Comparison of ENCODE assay signal across 18 cellular contexts in the genomic region with DNA sequence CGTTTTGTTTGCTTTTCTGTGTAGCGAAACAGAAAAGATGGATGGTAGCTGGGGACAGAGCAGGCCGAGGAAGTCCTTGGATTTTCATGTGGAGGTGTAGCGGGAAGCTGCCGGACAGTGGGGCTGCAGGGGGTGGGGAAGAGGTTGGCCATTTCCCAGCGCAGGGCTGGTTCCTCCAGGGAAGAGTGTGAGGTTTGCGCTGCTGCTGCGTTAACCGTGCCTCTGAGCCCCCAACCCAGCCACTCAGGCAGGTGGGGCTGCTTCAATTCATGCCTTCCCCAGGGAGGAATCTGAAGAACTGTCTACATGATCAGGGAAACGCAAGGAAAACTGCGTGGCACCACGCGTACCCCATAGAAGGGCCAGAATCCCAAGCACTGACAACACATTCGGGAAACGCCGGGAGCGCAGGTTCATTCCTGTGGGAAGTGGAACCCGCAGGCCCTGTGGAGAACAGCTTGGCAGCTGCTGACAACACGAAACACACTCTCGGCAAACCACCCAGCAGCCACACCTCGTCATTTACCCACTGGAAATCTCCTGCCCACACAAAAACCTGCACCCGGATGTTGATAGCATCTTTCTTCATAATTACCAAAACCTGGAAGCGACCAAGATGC. TPM values are rescaled to one million over a fixed set of nuclear protein-coding genes. Genes with fewer than 3 reads are reported as not detected.
DNase-seq lines count a peak whose midpoint lies in the region; ATAC-seq, FAIRE-seq and TF ChIP-seq lines count a peak whose summit lies in the region.
"Had no signal": no experiment of that assay in that cellular context is flagged by ENCODE, and none has a peak within 500 bp of the region (broad histone marks: within the 10 kb centered on the region; RNA-seq: fewer than 3 reads in every experiment).

No MANE protein-coding gene starts in this region.

- no peak for DNase-seq in activated CD4-positive, alpha-beta T cell treated with anti-CD3 and anti-CD28 coated beads, Interleukin-2, amount 10 ng/mL, durations not matched to agents 24 days and 14 days
- no peak for DNase-seq in activated CD4-positive, alpha-beta T cell treated with anti-CD3 and anti-CD28 coated beads for 1 hour
- DNase-seq in caudate nucleus (lab: John Stamatoyannopoulos, UW), result peak in 1 of 61 donors; percentile 39
- no peak for DNase-seq in neural crest cell (ENCODE audit: low read depth, low spot score)
- DNase-seq in NCI-H2107 treated with DMSO at 0.1 percent for 48 hours (lab: John Stamatoyannopoulos, UW; ENCODE audit: unreplicated experiment), result no peak
- DNase-seq in HTR-8/SVneo (ENCODE audit: insufficient read length, low spot score), result no peak
- no peak for DNase-seq in activated CD4-positive, alpha-beta T cell treated with anti-CD3 and anti-CD28 coated beads, Interleukin-2, amount 50 U/mL, for 4 hours
- DNase-seq: activated naive CD8-positive, alpha-beta T cell treated with anti-CD3 and anti-CD28 coated beads for 36 hours; activated T-cell treated with anti-CD3 and anti-CD28 coated beads, Interleukin-2, amount 50 U/mL, for 1 hour; IMR-90; mesendoderm; NCI-H510A treated with DMSO at 0.1 percent for 48 hours; stimulated activated CD4-positive, alpha-beta T cell treated with anti-CD3 and anti-CD28 coated beads, Interleukin-15, amount 100 ng/mL, for 24 hours; stimulated activated naive CD8-positive, alpha-beta T cell treated with anti-CD3 and anti-CD28 coated beads, Interleukin-15, Interleukin-2, amounts not matched to agents 100 U/mL and 50 U/mL, for 24 hours; T-helper 9 cell had no signal

- H3K36me3 Mint-ChIP-seq in activated CD4-positive, alpha-beta T cell treated with anti-CD3 and anti-CD28 coated beads, Interleukin-2, amount 10 ng/mL, durations not matched to agents 24 days and 14 days (ENCODE audit: low read depth), result peaks cover 49% of the 10 kb centered on the region
- H3K36me3 Mint-ChIP-seq in neural crest cell (ENCODE audit: low read depth), result peaks cover 68% of the 10 kb centered on the region

- no peak overlapping the region for H3K4me3 Mint-ChIP-seq in activated CD4-positive, alpha-beta T cell treated with anti-CD3 and anti-CD28 coated beads, Interleukin-2, amount 10 ng/mL, durations not matched to agents 24 days and 14 days
- H3K4me3 Mint-ChIP-seq in neural crest cell, result peak overlapping the region; percentile 76
- H3K4me3 Mint-ChIP-seq: activated naive CD8-positive, alpha-beta T cell treated with anti-CD3 and anti-CD28 coated beads for 36 hours had no signal

- no peaks in the 10 kb centered on the region for H3K27me3 Mint-ChIP-seq in activated CD4-positive, alpha-beta T cell treated with anti-CD3 and anti-CD28 coated beads, Interleukin-2, amount 10 ng/mL, durations not matched to agents 24 days and 14 days
- peaks cover 28% of the 10 kb centered on the region for H3K27me3 Mint-ChIP-seq in neural crest cell (ENCODE audit: low read depth)
- H3K27me3 Mint-ChIP-seq: activated naive CD8-positive, alpha-beta T cell treated with anti-CD3 and anti-CD28 coated beads for 36 hours had no signal

- no peaks in the 10 kb centered on the region for H3K9me3 Mint-ChIP-seq in activated CD4-positive, alpha-beta T cell treated with anti-CD3 and anti-CD28 coated beads, Interleukin-2, amount 10 ng/mL, durations not matched to agents 24 days and 14 days
- H3K9me3 Mint-ChIP-seq in neural crest cell, result peaks cover 10% of the 10 kb centered on the region
- H3K9me3 Mint-ChIP-seq: activated naive CD8-positive, alpha-beta T cell treated with anti-CD3 and anti-CD28 coated beads for 36 hours had no signal

- peak; percentile 2 for TF ChIP-seq POLR2A in GM18505 (IDR thresholded peaks at IDR 0.05; ENCODE audit: borderline replicate concordance, extremely low read depth, insufficient read depth, insufficient read length)

- ATAC-seq in GM18505 (IDR thresholded peaks at IDR 0.05; ENCODE audit: unreplicated experiment), result no peak
- ATAC-seq: stimulated activated naive CD8-positive, alpha-beta T cell treated with anti-CD3 and anti-CD28 coated beads, Interleukin-15, Interleukin-2, amounts not matched to agents 100 U/mL and 50 U/mL, for 24 hours had no signal

- H3K4me1 Mint-ChIP-seq in activated CD4-positive, alpha-beta T cell treated with anti-CD3 and anti-CD28 coated beads, Interleukin-2, amount 10 ng/mL, durations not matched to agents 24 days and 14 days, result peaks cover 4% of the 10 kb centered on the region
- H3K4me1 Mint-ChIP-seq in neural crest cell, result peaks cover 31% of the 10 kb centered on the region

- peak overlapping the region; percentile 43 for H3K27ac Mint-ChIP-seq in activated CD4-positive, alpha-beta T cell treated with anti-CD3 and anti-CD28 coated beads, Interleukin-2, amount 10 ng/mL, durations not matched to agents 24 days and 14 days
- H3K27ac Mint-ChIP-seq in neural crest cell (ENCODE audit: unreplicated experiment), result no peak overlapping the region
- H3K27ac Mint-ChIP-seq: activated naive CD8-positive, alpha-beta T cell treated with anti-CD3 and anti-CD28 coated beads for 36 hours had no signal

- no peak for FAIRE-seq in HTR-8/SVneo (lab: Jason Lieb, UNC)
- FAIRE-seq: A204.1 had no signal

- intact Hi-C loops in activated CD4-positive, alpha-beta T cell treated with anti-CD3 and anti-CD28 coated beads, Interleukin-2, amount 10 ng/mL, durations not matched to agents 24 days and 14 days (cut with micrococcal nuclease), result no loop called here

- TF ChIP-seq CTCF in neural crest cell (conservative IDR thresholded peaks at IDR 0.05), result no peak

- H3K27ac ChIP-seq in caudate nucleus (ENCODE audit: low read depth, low read length), result peak overlapping the region; percentile 26
- H3K27ac ChIP-seq: brain microvascular endothelial cell had no signal

RNA-seq across cellular contexts. Expression of a gene that starts 57.7 kb away (rescaled TPM):
- total RNA-seq in activated CD4-positive, alpha-beta T cell treated with anti-CD3 and anti-CD28 coated beads, Interleukin-2, amount 10 ng/mL, durations not matched to agents 24 days and 14 days, result 32.1 and 34.5 TPM in 2 replicates
- total RNA-seq in neural crest cell, result 58.5 and 61.2 TPM in 2 replicates
